ENCODE assay signal across 23 cellular contexts in genomic region chr1:175220853-175221547, GRCh38. TPM values are rescaled to one million over a fixed set of nuclear protein-coding genes. Genes with fewer than 3 reads are reported as not detected.
DNase-seq lines count a peak whose midpoint lies in the region; ATAC-seq and TF ChIP-seq lines count a peak whose summit lies in the region.
"Had no signal": no experiment of that assay in that cellular context is flagged by ENCODE, and none has a peak within 500 bp of the region (broad histone marks: within the 10 kb centered on the region; RNA-seq: fewer than 3 reads in every experiment).

No MANE protein-coding gene starts in this region.

- H2AFZ ChIP-seq in OCI-LY7 (ENCODE audit: low read length) = peak overlapping the region; percentile 18; the same call in 1 of the 2 replicates

- ATAC-seq in memory B cell (ENCODE audit: low read depth) = no peak
- ATAC-seq in thoracic aorta (ENCODE audit: insufficient number of reproducible peaks, low FRiP score, low read depth) = no peak
- no peak for ATAC-seq in HG03521 (IDR thresholded peaks at IDR 0.05; ENCODE audit: unreplicated experiment)

- no TSS peak for BruUV-seq in OCI-LY7 (replicated peaks; lab: Mats Ljungman, UMichigan)

- H3K36me3 Mint-ChIP-seq in memory B cell = no peaks in the 10 kb centered on the region
- no peaks in the 10 kb centered on the region for H3K36me3 Mint-ChIP-seq in CD8-positive, alpha-beta memory T cell
- no peaks in the 10 kb centered on the region for H3K36me3 Mint-ChIP-seq in activated CD4-positive, alpha-beta T cell treated with anti-CD3 and anti-CD28 coated beads, Interleukin-2, amount 10 ng/mL, durations not matched to agents 24 days and 14 days (ENCODE audit: low read depth)

- peak overlapping the region; percentile 54 for H3K27ac Mint-ChIP-seq in memory B cell
- no peak overlapping the region for H3K27ac Mint-ChIP-seq in CD8-positive, alpha-beta memory T cell
- H3K27ac Mint-ChIP-seq in activated CD4-positive, alpha-beta T cell treated with anti-CD3 and anti-CD28 coated beads, Interleukin-2, amount 10 ng/mL, durations not matched to agents 24 days and 14 days = no peak overlapping the region
- H3K27ac Mint-ChIP-seq: activated T-helper 2 cell treated with anti-CD3 and anti-CD28 coated beads, Interferon-gamma antibody, Interleukin-2, Interleukin-4, amounts not matched to agents 10 μg/mL and 5 μg/mL and 100 μg/mL, durations not matched to agents 14 hours and 24 hours and 36 hours had no signal

- H3K27ac ChIP-seq in OCI-LY7 (ENCODE audit: low read depth, low read length, poor library complexity, severe bottlenecking) = no peak overlapping the region
- no peak overlapping the region for H3K27ac ChIP-seq in esophagus muscularis mucosa (replicated peaks in 1 of 4)
- H3K27ac ChIP-seq in thoracic aorta = peak overlapping the region; percentile 44 to 51
- no peak overlapping the region for H3K27ac ChIP-seq in CD8-positive, alpha-beta memory T cell (ENCODE audit: low read depth, low read length)
- H3K27ac ChIP-seq: HL-60 had no signal

- no peaks in the 10 kb centered on the region for H3K36me3 ChIP-seq in OCI-LY7 (ENCODE audit: insufficient read depth, low read length)
- H3K36me3 ChIP-seq in esophagus muscularis mucosa = no peaks in the 10 kb centered on the region
- H3K36me3 ChIP-seq in thoracic aorta = no peaks in the 10 kb centered on the region
- no peaks in the 10 kb centered on the region for H3K36me3 ChIP-seq in CD8-positive, alpha-beta memory T cell (ENCODE audit: insufficient read depth, low read length)
- H3K36me3 ChIP-seq: adrenal gland, esophagus squamous epithelium, HAP-1, transverse colon had no signal

- WGBS in esophagus muscularis mucosa = 82% methylated on average over 9 of the region's 11 CpGs

- no peaks in the 10 kb centered on the region for H3K9me2 ChIP-seq in OCI-LY7 (ENCODE audit: insufficient read depth, low read length)

- CTCF ChIA-PET in OCI-LY7 (lab: Charles Lee; ENCODE audit: unreplicated experiment) = interaction anchor here (0.6 to 1.0 kb wide), 2 partner anchors 31 to 98 kb away, joined by 3 read pairs; no protein-coding TSS in a partner anchor
- CTCF ChIA-PET in CD8-positive, alpha-beta memory T cell (lab: Charles Lee) = no interaction called here

- H3K79me2 ChIP-seq in OCI-LY7 (ENCODE audit: insufficient read depth, low read depth, low read length) = no peaks in the 10 kb centered on the region

- H3K27me3 ChIP-seq in esophagus muscularis mucosa (no peaks in the 10 kb centered on the region), thoracic aorta (replicated peaks; ENCODE audit: insufficient read depth) (no peaks in the 10 kb centered on the region)
- no peaks in the 10 kb centered on the region for H3K27me3 ChIP-seq in CD8-positive, alpha-beta memory T cell (ENCODE audit: insufficient read depth, low read length, poor library complexity, severe bottlenecking)
- H3K27me3 ChIP-seq: adrenal gland, transverse colon had no signal

- H3K4me3 Mint-ChIP-seq in memory B cell = no peak overlapping the region
- no peak overlapping the region for H3K4me3 Mint-ChIP-seq in CD8-positive, alpha-beta memory T cell
- H3K4me3 Mint-ChIP-seq in activated CD4-positive, alpha-beta T cell treated with anti-CD3 and anti-CD28 coated beads, Interleukin-2, amount 10 ng/mL, durations not matched to agents 24 days and 14 days = no peak overlapping the region
- H3K4me3 Mint-ChIP-seq: central memory CD8-positive, alpha-beta T cell had no signal

- intact Hi-C loops in OCI-LY7 (cut with micrococcal nuclease; ENCODE audit: unreplicated experiment) = no loop called here
- intact Hi-C loops in esophagus muscularis mucosa (cut with DNase I) = loop anchor here (2.0 kb wide), 1 partner anchor 64 kb away; no protein-coding TSS in a partner anchor
- intact Hi-C loops in activated CD4-positive, alpha-beta T cell treated with anti-CD3 and anti-CD28 coated beads, Interleukin-2, amount 10 ng/mL, durations not matched to agents 24 days and 14 days (cut with micrococcal nuclease) = no loop called here

- TF ChIP-seq CTCF in OCI-LY7 (conservative IDR thresholded peaks at IDR 0.05; ENCODE audit: low read length) = no peak
- TF ChIP-seq CTCF in esophagus muscularis mucosa (IDR thresholded peaks at IDR 0.05) = no peak
- no peak for TF ChIP-seq CTCF in thoracic aorta (IDR thresholded peaks at IDR 0.05)

- TF ChIP-seq POLR2A in esophagus muscularis mucosa (IDR thresholded peaks at IDR 0.05; ENCODE audit: low read depth) = no peak

- H3K27me3 Mint-ChIP-seq in memory B cell = no peaks in the 10 kb centered on the region
- H3K27me3 Mint-ChIP-seq in CD8-positive, alpha-beta memory T cell = peaks cover 0 to 2% of the 10 kb centered on the region in 2 donors
- peaks cover 2% of the 10 kb centered on the region for H3K27me3 Mint-ChIP-seq in activated CD4-positive, alpha-beta T cell treated with anti-CD3 and anti-CD28 coated beads, Interleukin-2, amount 10 ng/mL, durations not matched to agents 24 days and 14 days
- H3K27me3 Mint-ChIP-seq: central memory CD8-positive, alpha-beta T cell had no signal

- no peak for DNase-seq in OCI-LY7 (ENCODE audit: low spot score)
- DNase-seq in esophagus muscularis mucosa (ENCODE audit: extremely low spot score) = peak; percentile 53
- no peak for DNase-seq in memory B cell (ENCODE audit: low spot score in 2 of 2)
- DNase-seq in thoracic aorta (ENCODE audit: low spot score) = no peak
- DNase-seq in CD8-positive, alpha-beta memory T cell = no peak
- no peak for DNase-seq in activated CD4-positive, alpha-beta T cell treated with anti-CD3 and anti-CD28 coated beads, Interleukin-2, amount 10 ng/mL, durations not matched to agents 24 days and 14 days
- DNase-seq: activated CD4-positive, alpha-beta T cell treated with anti-CD3 and anti-CD28 coated beads for 1 hour; EL; esophagus squamous epithelium; glutamatergic neuron; NCI-H526 treated with DMSO at 0.1 percent for 48 hours; OCI-M1; stimulated activated CD4-positive, alpha-beta T cell treated with anti-CD3 and anti-CD28 coated beads, Interleukin-15, amount 100 ng/mL, for 24 hours; stimulated activated naive CD4-positive, alpha-beta T cell; T1000; transverse colon had no signal

- H3K4me3 ChIP-seq in OCI-LY7 (ENCODE audit: low read depth, low read length, poor library complexity, severe bottlenecking) (no peak overlapping the region), esophagus muscularis mucosa (no peak overlapping the region), thoracic aorta (peak overlapping the region; percentile 22)
- H3K4me3 ChIP-seq in CD8-positive, alpha-beta memory T cell (ENCODE audit: low read length) = no peak overlapping the region
- H3K4me3 ChIP-seq: adrenal gland, esophagus squamous epithelium, HAP-1, transverse colon had no signal

- no peak for TF ChIP-seq EP300 in esophagus muscularis mucosa (IDR thresholded peaks at IDR 0.05)

- no peaks in the 10 kb centered on the region for H3K9me3 ChIP-seq in OCI-LY7 (ENCODE audit: low read length)
- H3K9me3 ChIP-seq in esophagus muscularis mucosa = no peaks in the 10 kb centered on the region
- no peaks in the 10 kb centered on the region for H3K9me3 ChIP-seq in thoracic aorta
- no peaks in the 10 kb centered on the region for H3K9me3 ChIP-seq in CD8-positive, alpha-beta memory T cell (ENCODE audit: low read length)
- H3K9me3 ChIP-seq: adrenal gland, esophagus squamous epithelium, HAP-1, transverse colon had no signal

- no peaks in the 10 kb centered on the region for H3K9me3 Mint-ChIP-seq in memory B cell
- no peaks in the 10 kb centered on the region for H3K9me3 Mint-ChIP-seq in CD8-positive, alpha-beta memory T cell
- no peaks in the 10 kb centered on the region for H3K9me3 Mint-ChIP-seq in activated CD4-positive, alpha-beta T cell treated with anti-CD3 and anti-CD28 coated beads, Interleukin-2, amount 10 ng/mL, durations not matched to agents 24 days and 14 days
- H3K9me3 Mint-ChIP-seq: activated T-helper 2 cell treated with anti-CD3 and anti-CD28 coated beads, Interferon-gamma antibody, Interleukin-2, Interleukin-4, amounts not matched to agents 10 μg/mL and 5 μg/mL and 100 μg/mL, durations not matched to agents 14 hours and 24 hours and 36 hours; central memory CD8-positive, alpha-beta T cell had no signal

- POLR2A ChIA-PET in OCI-LY7 (lab: Charles Lee) = interaction anchor here (0.8 to 5.1 kb wide), 6 partner anchors 9 to 30 kb away, joined by 3 to 33 read pairs (median 4); no protein-coding TSS in a partner anchor
- POLR2A ChIA-PET in CD8-positive, alpha-beta memory T cell (lab: Charles Lee) = no interaction called here

- peaks cover 61% of the 10 kb centered on the region for H3K4me1 Mint-ChIP-seq in memory B cell
- peaks cover 5 to 12% (median 6%) of the 10 kb centered on the region in 3 donors for H3K4me1 Mint-ChIP-seq in CD8-positive, alpha-beta memory T cell
- peaks cover 17% of the 10 kb centered on the region for H3K4me1 Mint-ChIP-seq in activated CD4-positive, alpha-beta T cell treated with anti-CD3 and anti-CD28 coated beads, Interleukin-2, amount 10 ng/mL, durations not matched to agents 24 days and 14 days

- H3K4me1 ChIP-seq in OCI-LY7 (ENCODE audit: insufficient read depth, low read length, poor library complexity, severe bottlenecking) = peaks cover 99% of the 10 kb centered on the region
- H3K4me1 ChIP-seq in esophagus muscularis mucosa = peaks cover 6 to 32% (median 24%) of the 10 kb centered on the region in 4 donors
- peaks cover 9 to 13% of the 10 kb centered on the region in 2 donors for H3K4me1 ChIP-seq in thoracic aorta (ENCODE audit: control insufficient read depth in 1 of 2, low read depth in 2 of 2)
- H3K4me1 ChIP-seq in CD8-positive, alpha-beta memory T cell (ENCODE audit: insufficient read depth, low read length) = no peaks in the 10 kb centered on the region
- H3K4me1 ChIP-seq: adrenal gland, HAP-1 had no signal

- H3K4me2 ChIP-seq in OCI-LY7 (ENCODE audit: low read length) = peak overlapping the region; percentile 38

- H4K20me1 ChIP-seq in OCI-LY7 (ENCODE audit: insufficient read depth, low read length) = no peaks in the 10 kb centered on the region

RNA-seq across cellular contexts. Expression of gene KIAA0040, which starts 28.4 kb away (rescaled TPM):
- 54.7 and 57.9 TPM in 2 replicates for total RNA-seq in OCI-LY7 (2014; rRNA removed; shearing (Covaris generic))
- 50.2 and 61.1 TPM in 2 replicates for total RNA-seq in OCI-LY7 (2022)
- total RNA-seq in esophagus muscularis mucosa = 100 to 1,000 TPM in 1 of 4 donors, 10 to 100 TPM in 3; 37.0 to 109 (median 45.1) TPM
- total RNA-seq in thoracic aorta = 10 to 100 TPM; 20.2 to 93.1 TPM
- 10 to 100 TPM; 30.4 to 31.8 TPM for total RNA-seq in CD8-positive, alpha-beta memory T cell
- polyA plus RNA-seq in CD8-positive, alpha-beta memory T cell = 39.3 TPM
- 32.6 and 35.4 TPM in 2 replicates for total RNA-seq in activated CD4-positive, alpha-beta T cell treated with anti-CD3 and anti-CD28 coated beads, Interleukin-2, amount 10 ng/mL, durations not matched to agents 24 days and 14 days
- polyA plus RNA-seq: neural cell had no signal

Comparison
In these comparisons a context has a peak if more than half of its experiments do, and no peak if none do; other contexts are left out.
1. H3K27ac ChIP-seq: peak in thoracic aorta (2 of 2); none in OCI-LY7 (single experiment), esophagus muscularis mucosa (0 of 4) and CD8-positive, alpha-beta memory T cell (single experiment).